ENCODE assay signal across 8 cellular contexts in genomic region chr19:52336117-52336811, GRCh38. TPM values are rescaled to one million over a fixed set of nuclear protein-coding genes. Genes with fewer than 3 reads are reported as not detected.
DNase-seq lines count a peak whose midpoint lies in the region; ATAC-seq and TF ChIP-seq lines count a peak whose summit lies in the region.

Gene ZNF610 (plus strand): TSS chr19:52336243. CDS start chr19:52349173, 12,930 bp downstream.

- H3K27ac ChIP-seq in RWPE1, result no peak within 1 kb of the TSS; the same call in 1 of the 2 replicates

- H3K36me3 Mint-ChIP-seq in neural crest cell (ENCODE audit: low read depth), result peaks cover 38% of the 10 kb centered on the region

- POLR2A ChIA-PET in RWPE1 (lab: Yijun Ruan, JAX; ENCODE audit: low non-redundant PET), result no interaction called here

- peak within 1 kb of the TSS; percentile 97 for H3K27ac Mint-ChIP-seq in neural crest cell (ENCODE audit: unreplicated experiment)

- DNase-seq in HUDEP-2 (lab: John Stamatoyannopoulos, UW; ENCODE audit: unreplicated experiment in 76 of 76), result peak in 48 of 76 experiments; percentile 2 to 68 (median 33)
- DNase-seq in RWPE1 (ENCODE audit: low spot score), result peak; percentile 65
- DNase-seq in activated gamma-delta T cell treated with Interleukin-2 at 50 U/mL for 16 hours, result peak; percentile 87
- DNase-seq in foreskin melanocyte, result peak; percentile 78
- peak; percentile 82 for DNase-seq in neural crest cell (ENCODE audit: low read depth, low spot score)
- peak; percentile 76 for DNase-seq in stimulated activated naive CD4-positive, alpha-beta T cell treated with Interleukin-2 at 50 U/mL for 16 hours (lab: John Stamatoyannopoulos, UW)

- H3K4me1 Mint-ChIP-seq in neural crest cell, result peaks cover 15% of the 10 kb centered on the region

- ATAC-seq in GM18498 (IDR thresholded peaks at IDR 0.05; ENCODE audit: unreplicated experiment) (peak; percentile 76), HG02885 (IDR thresholded peaks at IDR 0.05; ENCODE audit: poor library complexity, unreplicated experiment) (no peak)

- CTCF ChIA-PET in RWPE1 (lab: Yijun Ruan, JAX), result interaction anchor here (0.6 kb wide), 1 partner anchor 985 kb away, joined by 3 read pairs; no protein-coding TSS in a partner anchor

- TF ChIP-seq CTCF in RWPE1 (conservative IDR thresholded peaks at IDR 0.05; ENCODE audit: low read depth), result no peak
- TF ChIP-seq CTCF in neural crest cell (conservative IDR thresholded peaks at IDR 0.05), result no peak

- peak within 1 kb of the TSS; percentile 100 for H3K4me3 Mint-ChIP-seq in neural crest cell

- H3K27me3 Mint-ChIP-seq in neural crest cell (ENCODE audit: low read depth), result peaks cover 3% of the 10 kb centered on the region

- peaks cover 16% of the 10 kb centered on the region for H3K9me3 Mint-ChIP-seq in neural crest cell

RNA-seq across cellular contexts. Expression of gene ZNF610, which starts in this region (rescaled TPM):
- total RNA-seq in neural crest cell, result 10.0 and 11.5 TPM in 2 replicates

Comparison
In these comparisons a context has a peak if more than half of its experiments do, and no peak if none do; other contexts are left out.
1. DNase-seq: peak in every context shown above with its lines; median percentile 87 in activated gamma-delta T cell treated with Interleukin-2 at 50 U/mL for 16 hours; 82 in neural crest cell; 78 in foreskin melanocyte; 76 in stimulated activated naive CD4-positive, alpha-beta T cell treated with Interleukin-2 at 50 U/mL for 16 hours; 65 in RWPE1; 33 in HUDEP-2.